29 cellular contexts compared by ENCODE assay signal in the genomic region with DNA sequence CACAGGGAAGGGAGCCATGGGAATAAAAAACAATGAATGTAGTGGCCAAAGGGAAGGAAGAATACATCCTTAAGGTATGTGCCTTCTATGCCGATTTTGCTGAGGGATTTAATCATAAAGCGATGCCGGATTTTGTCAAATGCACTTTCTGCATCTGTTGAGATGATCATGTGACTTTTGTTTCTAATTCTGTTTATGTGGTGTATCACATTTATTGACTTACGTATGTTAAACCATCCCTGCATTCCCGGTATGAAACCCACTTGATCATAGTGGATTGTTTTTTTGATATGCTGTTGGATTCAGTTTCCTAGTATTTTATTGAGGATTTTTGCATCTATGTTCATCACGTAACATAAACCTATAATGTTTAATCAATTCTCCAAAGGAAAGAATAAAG.
"Had no signal": no experiment of that assay in that cellular context is flagged by ENCODE, and none has a peak within 500 bp of the region (broad histone marks: within the 10 kb centered on the region; RNA-seq: fewer than 3 reads in every experiment).

No MANE protein-coding gene starts in this region.

- H3K36me3 ChIP-seq: colonic mucosa, esophagus muscularis mucosa, esophagus squamous epithelium, gastrocnemius medialis, gastroesophageal sphincter, heart left ventricle, heart right ventricle had no signal

- DNase-seq: colonic mucosa; cortex of kidney; dermis blood vessel endothelial cell; dorsolateral prefrontal cortex; effector CD4-positive, alpha-beta T cell; effector CD8-positive, alpha-beta T cell; effector memory CD4-positive, alpha-beta T cell; effector memory CD8-positive, alpha-beta T cell; endodermal cell; erythroblast; esophagus squamous epithelium; foreskin fibroblast; foreskin keratinocyte; foreskin melanocyte; gastrocnemius medialis; glutamatergic neuron; head of caudate nucleus; heart left ventricle; heart right ventricle had no signal

- H3K27ac ChIP-seq: colonic mucosa, coronary artery, dorsolateral prefrontal cortex, epithelial cell of prostate, esophagus muscularis mucosa, esophagus squamous epithelium, foreskin keratinocyte, gastrocnemius medialis, gastroesophageal sphincter, heart left ventricle, heart right ventricle, hepatocyte had no signal

- H3K79me2 ChIP-seq: hepatocyte had no signal

- H3K27me3 ChIP-seq: colonic mucosa, esophagus muscularis mucosa, esophagus squamous epithelium, foreskin keratinocyte, gastrocnemius medialis, gastroesophageal sphincter, hepatocyte had no signal

- H3K4me1 ChIP-seq: colonic mucosa, esophagus muscularis mucosa, esophagus squamous epithelium, foreskin keratinocyte, gastrocnemius medialis, gastroesophageal sphincter, heart left ventricle, heart right ventricle had no signal

- H3K9me3 ChIP-seq: colonic mucosa, esophagus squamous epithelium, gastrocnemius medialis, gastroesophageal sphincter, heart left ventricle, heart right ventricle had no signal

- ATAC-seq: effector memory CD8-positive, alpha-beta T cell; esophagus mucosa; foreskin keratinocyte; gastrocnemius medialis; gastroesophageal sphincter; heart left ventricle; heart right ventricle had no signal

- FAIRE-seq: colon, endometrium, endothelial cell of umbilical vein, frontal cortex had no signal

- H3K4me3 ChIP-seq: colonic mucosa, coronary artery, dorsolateral prefrontal cortex, esophagus muscularis mucosa, esophagus squamous epithelium, gastrocnemius medialis, gastroesophageal sphincter, heart left ventricle, heart right ventricle, hepatocyte had no signal

- H3K4me2 ChIP-seq: hepatocyte had no signal

- H2AFZ ChIP-seq: hepatocyte had no signal
